15 cellular contexts compared by ENCODE assay signal in genomic region chr17:81533713-81534141, GRCh38. TPM values are rescaled to one million over a fixed set of nuclear protein-coding genes. Genes with fewer than 3 reads are reported as not detected.
"Had no signal": no experiment of that assay in that cellular context is flagged by ENCODE, and none has a peak within 500 bp of the region (broad histone marks: within the 10 kb centered on the region; RNA-seq: fewer than 3 reads in every experiment).

No MANE protein-coding gene starts in this region.

- H3K4me3 Mint-ChIP-seq: activated CD8-positive, alpha-beta memory T cell treated with anti-CD3 and anti-CD28 coated beads, Interleukin-2, amount 10 ng/mL, durations not matched to agents 7 days and 5 days; activated naive CD8-positive, alpha-beta T cell treated with anti-CD3 and anti-CD28 coated beads for 36 hours; activated T-cell treated with anti-CD3 and anti-CD28 coated beads, Interleukin-2, amount 50 U/mL, for 4 hours; naive thymus-derived CD8-positive, alpha-beta T cell; stimulated activated naive CD8-positive, alpha-beta T cell treated with anti-CD3 and anti-CD28 coated beads, Interleukin-15, Interleukin-2, amounts not matched to agents 100 ng/mL and 50 ng/mL, for 24 hours had no signal

- H3K9me3 Mint-ChIP-seq: activated naive CD8-positive, alpha-beta T cell treated with anti-CD3 and anti-CD28 coated beads for 36 hours; activated T-cell treated with anti-CD3 and anti-CD28 coated beads, Interleukin-2, amount 50 U/mL, for 4 hours; naive thymus-derived CD8-positive, alpha-beta T cell; stimulated activated naive CD8-positive, alpha-beta T cell treated with anti-CD3 and anti-CD28 coated beads, Interleukin-15, Interleukin-2, amounts not matched to agents 100 ng/mL and 50 ng/mL, for 24 hours had no signal

- DNase-seq: activated CD4-positive, alpha-beta T cell treated with anti-CD3 and anti-CD28 coated beads for 1 hour; activated CD4-positive, alpha-beta T cell treated with anti-CD3 and anti-CD28 coated beads, Interleukin-2, amount 50 U/mL, for 48 hours; activated CD8-positive, alpha-beta memory T cell treated with anti-CD3 and anti-CD28 coated beads, Interleukin-2, amount 10 ng/mL, durations not matched to agents 7 days and 5 days; activated effector memory CD4-positive, alpha-beta T cell treated with anti-CD3 and anti-CD28 coated beads, Interleukin-2, amount 50 U/mL, for 16 hours; activated naive CD8-positive, alpha-beta T cell treated with anti-CD3 and anti-CD28 coated beads for 36 hours; activated T-cell treated with anti-CD3 and anti-CD28 coated beads, Interleukin-2, amount 50 U/mL, for 4 hours; aorta; foreskin melanocyte; head of caudate nucleus; naive thymus-derived CD8-positive, alpha-beta T cell; stimulated activated CD4-positive, alpha-beta T cell treated with anti-CD3 and anti-CD28 coated beads, Interleukin-4, amount 100 ng/mL, for 1 hour had no signal

- ATAC-seq: activated CD8-positive, alpha-beta memory T cell treated with anti-CD3 and anti-CD28 coated beads, Interleukin-2, amount 10 ng/mL, durations not matched to agents 7 days and 5 days; activated T-cell treated with anti-CD3 and anti-CD28 coated beads, Interleukin-2, amount 50 U/mL, for 4 hours; naive thymus-derived CD8-positive, alpha-beta T cell had no signal

- FAIRE-seq: islet of Langerhans had no signal

- H3K4me1 Mint-ChIP-seq: activated naive CD8-positive, alpha-beta T cell treated with anti-CD3 and anti-CD28 coated beads for 36 hours had no signal

- H3K27ac Mint-ChIP-seq: activated CD8-positive, alpha-beta memory T cell treated with anti-CD3 and anti-CD28 coated beads, Interleukin-2, amount 10 ng/mL, durations not matched to agents 7 days and 5 days; activated naive CD8-positive, alpha-beta T cell treated with anti-CD3 and anti-CD28 coated beads for 36 hours; stimulated activated naive CD8-positive, alpha-beta T cell treated with anti-CD3 and anti-CD28 coated beads, Interleukin-15, Interleukin-2, amounts not matched to agents 100 ng/mL and 50 ng/mL, for 24 hours had no signal

- H3K36me3 Mint-ChIP-seq: activated CD8-positive, alpha-beta memory T cell treated with anti-CD3 and anti-CD28 coated beads, Interleukin-2, amount 10 ng/mL, durations not matched to agents 7 days and 5 days had no signal

- H3K4me3 ChIP-seq: breast epithelium, upper lobe of left lung had no signal

RNA-seq across cellular contexts. Expression of gene FSCN2, which starts 5.5 kb away (rescaled TPM):
- polyA plus RNA-seq: naive thymus-derived CD8-positive, alpha-beta T cell had no signal
